13 cellular contexts compared by ENCODE assay signal in the genomic region with DNA sequence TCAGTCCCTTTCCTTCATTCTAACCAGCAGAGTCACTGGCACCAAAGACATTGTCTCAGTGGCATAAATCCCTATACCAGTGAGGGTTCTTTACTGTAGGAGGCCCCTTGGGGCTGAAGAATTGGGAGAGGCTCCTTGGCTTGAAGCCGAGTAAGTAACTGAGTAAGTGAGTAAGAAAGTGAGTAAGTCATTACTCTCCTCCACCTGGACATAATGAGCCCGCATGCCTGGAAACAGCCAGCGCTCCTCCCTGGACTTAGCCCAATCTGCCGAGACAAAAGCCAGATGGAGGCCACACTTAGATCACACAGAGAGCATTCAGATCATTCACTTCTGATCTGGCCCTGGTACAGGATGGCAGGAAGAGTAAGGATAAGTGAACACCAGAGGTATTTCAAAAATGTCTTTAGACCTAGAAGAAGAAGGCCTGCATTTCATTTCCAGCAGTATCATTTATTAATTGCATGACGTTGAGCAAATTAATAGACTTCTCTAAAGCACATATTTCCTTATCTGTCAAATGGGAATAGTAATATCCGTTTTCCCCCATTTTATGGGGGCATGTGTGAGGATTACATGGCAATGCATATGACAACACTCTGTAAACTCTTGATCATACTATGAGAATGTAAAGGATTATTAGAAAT. TPM values are rescaled to one million over a fixed set of nuclear protein-coding genes. Genes with fewer than 3 reads are reported as not detected.
DNase-seq lines count a peak whose midpoint lies in the region; ATAC-seq, FAIRE-seq and TF ChIP-seq lines count a peak whose summit lies in the region.
"Had no signal": no experiment of that assay in that cellular context is flagged by ENCODE, and none has a peak within 500 bp of the region (broad histone marks: within the 10 kb centered on the region; RNA-seq: fewer than 3 reads in every experiment).

No MANE protein-coding gene starts in this region.

- ATAC-seq in RWPE2 (ENCODE audit: low read depth) (peak; percentile 81), sciatic nerve (no peak)

- FAIRE-seq in GM19239 (lab: Jason Lieb, UNC) (no peak), kidney (lab: Jason Lieb, UNC) (no peak)

- WGBS in spleen, 5 donors: 82 to 91% (median 91%) methylated on average over 6 of the region's 6 CpGs

- peaks cover 50% of the 10 kb centered on the region for H3K4me1 ChIP-seq in RWPE2 (ENCODE audit: insufficient read depth, poor library complexity, severe bottlenecking)
- no peaks in the 10 kb centered on the region for H3K4me1 ChIP-seq in A673 (ENCODE audit: insufficient read depth, low read length, poor library complexity, severe bottlenecking)
- peaks cover 0 to 12% (median 0%) of the 10 kb centered on the region in 6 donors for H3K4me1 ChIP-seq in spleen
- peaks cover 2 to 16% of the 10 kb centered on the region in 2 donors for H3K4me1 ChIP-seq in kidney (ENCODE audit: control insufficient read depth in 1 of 2, insufficient read depth in 1 of 2, low read depth in 1 of 2, low read length in 2 of 2)

- H3K9me3 ChIP-seq in RWPE2 (ENCODE audit: severe bottlenecking): no peaks in the 10 kb centered on the region
- H3K9me3 ChIP-seq in A673 (ENCODE audit: low read depth, low read length, poor library complexity, severe bottlenecking): no peaks in the 10 kb centered on the region
- no peaks in the 10 kb centered on the region for H3K9me3 ChIP-seq in spleen
- no peaks in the 10 kb centered on the region for H3K9me3 ChIP-seq in kidney (ENCODE audit: control insufficient read depth in 1 of 2, low read length in 2 of 2)
- H3K9me3 ChIP-seq: SJCRH30 had no signal

- peak overlapping the region; percentile 100 for H3K27ac ChIP-seq in RWPE2 (ENCODE audit: poor library complexity, severe bottlenecking)
- no peak overlapping the region for H3K27ac ChIP-seq in A673 (ENCODE audit: low read depth, low read length, poor library complexity, severe bottlenecking)
- no peak overlapping the region for H3K27ac ChIP-seq in spleen
- peak overlapping the region in 1 of 2 donors; percentile 5 for H3K27ac ChIP-seq in kidney (ENCODE audit: low read depth in 2 of 2, low read length in 2 of 2)
- H3K27ac ChIP-seq: SJCRH30 had no signal

- H3K27me3 ChIP-seq in RWPE2 (ENCODE audit: insufficient read depth, poor library complexity, severe bottlenecking) (no peaks in the 10 kb centered on the region), A673 (replicated peaks; ENCODE audit: insufficient read depth, low read depth, low read length, poor library complexity) (no peaks in the 10 kb centered on the region), spleen (replicated peaks in 1 of 7) (no peaks in the 10 kb centered on the region)
- H3K27me3 ChIP-seq: SJCRH30 had no signal

- H3K9ac ChIP-seq in kidney (ENCODE audit: low read length in 2 of 2): no peak overlapping the region

- POLR2A ChIA-PET in A673 (lab: Charles Lee; ENCODE audit: low non-redundant PET): no interaction called here

- TF ChIP-seq CTCF in RWPE2 (IDR thresholded peaks at IDR 0.05; ENCODE audit: poor library complexity, severe bottlenecking) (no peak), fibroblast of mammary gland (conservative IDR thresholded peaks at IDR 0.05; ENCODE audit: control insufficient read depth, insufficient read depth, low read depth, low read length) (no peak), A673 (conservative IDR thresholded peaks at IDR 0.05; ENCODE audit: low read depth, low read length) (no peak), spleen (IDR thresholded peaks at IDR 0.05 in 8 of 11, conservative IDR thresholded peaks at IDR 0.05 in 3 of 11) (no peak), kidney (IDR thresholded peaks at IDR 0.05; ENCODE audit: borderline replicate concordance, extremely low read depth, insufficient read depth) (no peak)

- TF ChIP-seq POLR2A in spleen (IDR thresholded peaks at IDR 0.05): no peak

- no peak overlapping the region for H3K4me3 ChIP-seq in RWPE2 (ENCODE audit: severe bottlenecking)
- H3K4me3 ChIP-seq in fibroblast of mammary gland (ENCODE audit: control insufficient read depth, low read depth, low read length): peak overlapping the region; percentile 8
- H3K4me3 ChIP-seq in A673 (ENCODE audit: low read depth, low read length, poor library complexity, severe bottlenecking): no peak overlapping the region
- H3K4me3 ChIP-seq in spleen: no peak overlapping the region
- no peak overlapping the region for H3K4me3 ChIP-seq in kidney (ENCODE audit: low read length in 2 of 2)
- H3K4me3 ChIP-seq: SJCRH30 had no signal

- intact Hi-C loops in sciatic nerve (cut with DNase I) (no loop called here), A673 (cut with micrococcal nuclease; ENCODE audit: unreplicated experiment) (no loop called here), spleen (cut with DNase I; ENCODE audit: low total_unique reads) (no loop called here), kidney (cut with DNase I) (no loop called here)

- CTCF ChIA-PET in A673 (lab: Charles Lee): no interaction called here

- peak; percentile 59 for DNase-seq in GM04503 (ENCODE audit: low read depth)
- DNase-seq in RWPE2 (ENCODE audit: low spot score): peak; percentile 90
- DNase-seq in fibroblast of mammary gland (ENCODE audit: low read depth): peak; percentile 93
- peak; percentile 33 for DNase-seq in sciatic nerve (ENCODE audit: low spot score)
- DNase-seq in A673 (ENCODE audit: low spot score): no peak
- DNase-seq in spleen: no peak
- no peak for DNase-seq in GM19239 (ENCODE audit: insufficient read length, low spot score)
- no peak for DNase-seq in kidney
- DNase-seq: activated T-cell treated with anti-CD3 and anti-CD28 coated beads, Interleukin-2, amount 50 U/mL, for 1 hour; DMS153; endodermal cell; NCI-H1048; SJCRH30 had no signal

- no TSS peak for BruUV-seq in A673 (replicated peaks; lab: Mats Ljungman, UMichigan)

- H3K36me3 ChIP-seq in RWPE2 (ENCODE audit: low read depth) (no peaks in the 10 kb centered on the region), A673 (ENCODE audit: insufficient read depth, low read length, poor library complexity, severe bottlenecking) (no peaks in the 10 kb centered on the region), spleen (no peaks in the 10 kb centered on the region), kidney (ENCODE audit: control insufficient read depth in 1 of 2, insufficient read depth in 2 of 2, low read length in 2 of 2) (no peaks in the 10 kb centered on the region)
- H3K36me3 ChIP-seq: SJCRH30 had no signal

RNA-seq across cellular contexts. Expression of gene MICAL3, which starts 8.2 kb away (rescaled TPM):
- 131 TPM for total RNA-seq in sciatic nerve
- total RNA-seq in A673 (2021): 63.6 and 63.8 TPM in 2 replicates
- 100 to 1,000 TPM in 2 of 7 donors, 10 to 100 TPM in 5; 54.3 to 133 (median 92.1) TPM for total RNA-seq in spleen
- polyA plus RNA-seq in spleen: 10 to 100 TPM in 1 of 3 donors, 1 to 10 TPM in 2; 2.6 to 14.9 (median 3.1) TPM
- total RNA-seq in kidney: 99.4 TPM
- polyA plus RNA-seq in kidney (ENCODE audit: insufficient read depth, low read depth, low replicate concordance): 5.0 TPM

RNA-seq across cellular contexts. Expression of gene PEX26, which starts 45.2 kb away (rescaled TPM):
- total RNA-seq in sciatic nerve (25.9 TPM), A673 (2021) (36.9 and 38.3 TPM in 2 replicates), spleen (10 to 100 TPM; 29.2 to 41.0 (median 37.4) TPM), kidney (45.2 TPM)
- polyA plus RNA-seq in spleen (10 to 100 TPM in 1 of 3 donors, 1 to 10 TPM in 2; 5.1 to 22.7 (median 7.1) TPM), kidney (ENCODE audit: insufficient read depth, low read depth, low replicate concordance) (18.1 TPM)

Comparison
In these comparisons a context has a peak if more than half of its experiments do, and no peak if none do; other contexts are left out.
1. DNase-seq: peak in GM04503 (single experiment), RWPE2 (single experiment), fibroblast of mammary gland (single experiment) and sciatic nerve (single experiment); none in A673 (single experiment), spleen (single experiment), GM19239 (single experiment) and kidney (single experiment).